20 cellular contexts compared by ENCODE assay signal in the genomic region with DNA sequence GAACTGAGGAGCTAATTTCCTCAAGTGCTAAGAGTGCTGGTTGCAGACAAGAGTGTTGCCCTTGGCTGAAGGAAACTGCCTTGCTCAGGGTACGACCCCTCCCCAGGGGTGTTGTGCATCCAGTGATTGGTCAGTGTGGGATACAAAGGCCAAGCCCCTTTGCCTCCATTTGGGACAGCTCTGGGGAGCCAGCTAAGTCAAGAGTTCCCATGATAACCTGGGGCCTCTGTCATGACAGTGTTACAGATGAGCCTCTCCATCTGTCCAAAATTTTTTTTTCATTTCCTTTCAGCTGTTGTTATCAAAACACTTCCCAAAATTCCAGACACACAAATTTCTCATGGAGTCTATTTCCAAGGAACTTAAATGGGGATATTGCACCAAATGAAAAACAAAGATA.
"Had no signal": no experiment of that assay in that cellular context is flagged by ENCODE, and none has a peak within 500 bp of the region (broad histone marks: within the 10 kb centered on the region; RNA-seq: fewer than 3 reads in every experiment).

No MANE protein-coding gene starts in this region.

- H3K4me3 ChIP-seq: esophagus muscularis mucosa, gastroesophageal sphincter, suprapubic skin, thyroid gland, upper lobe of left lung, uterus had no signal

- FAIRE-seq: kidney had no signal

- H3K27me3 Mint-ChIP-seq: dendritic cell treated with granulocyte-macrophage colony-stimulating factor and Interleukin-4, amounts not matched to agents 40 ng/mL and 50 ng/mL, for 4 days; effector memory CD8-positive, alpha-beta T cell had no signal

- H3K4me1 ChIP-seq: esophagus muscularis mucosa, gastroesophageal sphincter, suprapubic skin, thyroid gland, upper lobe of left lung, uterus had no signal

- H3K4me1 Mint-ChIP-seq: natural killer cell; neural crest cell; stimulated activated effector memory CD8-positive, alpha-beta T cell treated with anti-CD3 and anti-CD28 coated beads, Interleukin-12 subunit alpha, Interleukin-12 subunit beta, amount 100 ng/mL, for 72 hours had no signal

- DNase-seq: effector memory CD8-positive, alpha-beta T cell; kidney; left cardiac atrium; left ventricle myocardium superior; mesendoderm; natural killer cell; right cardiac atrium; stimulated activated CD4-positive, alpha-beta T cell treated with anti-CD3 and anti-CD28 coated beads, Interleukin-4, amount 100 ng/mL, for 1 hour; stimulated activated CD8-positive, alpha-beta memory T cell treated with anti-CD3 and anti-CD28 coated beads, Interleukin-4, amount 100 ng/mL, for 48 hours; stimulated activated naive CD8-positive, alpha-beta T cell treated with anti-CD3 and anti-CD28 coated beads, Interleukin-15, Interleukin-2, amounts not matched to agents 100 U/mL and 50 U/mL, for 24 hours; thyroid gland; upper lobe of left lung; uterus had no signal

- H3K27ac Mint-ChIP-seq: dendritic cell treated with granulocyte-macrophage colony-stimulating factor and Interleukin-4, amounts not matched to agents 40 ng/mL and 50 ng/mL, for 4 days; effector memory CD8-positive, alpha-beta T cell; natural killer cell; stimulated activated effector memory CD8-positive, alpha-beta T cell treated with anti-CD3 and anti-CD28 coated beads, Interleukin-12 subunit alpha, Interleukin-12 subunit beta, amount 100 ng/mL, for 72 hours had no signal

- H3K36me3 Mint-ChIP-seq: natural killer cell; stimulated activated effector memory CD8-positive, alpha-beta T cell treated with anti-CD3 and anti-CD28 coated beads, Interleukin-12 subunit alpha, Interleukin-12 subunit beta, amount 100 ng/mL, for 72 hours had no signal

- H3K27me3 ChIP-seq: esophagus muscularis mucosa, gastroesophageal sphincter, suprapubic skin, thyroid gland, upper lobe of left lung, uterus had no signal

- H3K4me3 Mint-ChIP-seq: dendritic cell treated with granulocyte-macrophage colony-stimulating factor and Interleukin-4, amounts not matched to agents 40 ng/mL and 50 ng/mL, for 4 days; effector memory CD8-positive, alpha-beta T cell; natural killer cell; neural crest cell; stimulated activated effector memory CD8-positive, alpha-beta T cell treated with anti-CD3 and anti-CD28 coated beads, Interleukin-12 subunit alpha, Interleukin-12 subunit beta, amount 100 ng/mL, for 72 hours had no signal

- H3K36me3 ChIP-seq: esophagus muscularis mucosa, gastroesophageal sphincter, suprapubic skin, thyroid gland, upper lobe of left lung, uterus had no signal

- ATAC-seq: effector memory CD8-positive, alpha-beta T cell; gastroesophageal sphincter; left cardiac atrium; left ventricle myocardium superior; natural killer cell; right cardiac atrium; stimulated activated effector memory CD8-positive, alpha-beta T cell treated with anti-CD3 and anti-CD28 coated beads, Interleukin-12 subunit alpha, Interleukin-12 subunit beta, amount 100 ng/mL, for 72 hours; stimulated activated naive CD8-positive, alpha-beta T cell treated with anti-CD3 and anti-CD28 coated beads, Interleukin-15, Interleukin-2, amounts not matched to agents 100 U/mL and 50 U/mL, for 24 hours had no signal

- H3K9me3 ChIP-seq: esophagus muscularis mucosa, gastroesophageal sphincter, suprapubic skin, thyroid gland, upper lobe of left lung, uterus had no signal

- H3K27ac ChIP-seq: epithelial cell of prostate, esophagus muscularis mucosa, gastroesophageal sphincter, suprapubic skin, thyroid gland, upper lobe of left lung, uterus had no signal
